17 cellular contexts compared by ENCODE assay signal in the genomic region with DNA sequence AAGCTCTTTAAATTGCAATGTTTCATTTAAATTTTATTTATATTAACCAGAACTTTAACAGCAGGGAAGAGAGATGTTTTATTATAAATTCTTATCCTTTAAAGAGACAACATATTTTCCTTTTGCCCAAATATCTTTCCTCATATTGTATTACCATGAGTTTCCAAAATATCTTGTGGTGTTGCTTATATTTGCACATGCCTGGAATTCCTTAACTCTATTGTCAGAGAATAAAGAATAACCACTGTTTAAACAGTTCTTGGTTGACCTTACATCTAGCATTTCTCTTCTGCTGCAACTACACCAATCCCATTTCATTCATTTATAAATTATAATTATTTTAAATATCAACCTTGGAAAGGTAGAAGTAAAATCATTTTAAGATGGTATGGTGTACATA.
DNase-seq lines count a peak whose midpoint lies in the region; ATAC-seq and TF ChIP-seq lines count a peak whose summit lies in the region.
"Had no signal": no experiment of that assay in that cellular context is flagged by ENCODE, and none has a peak within 500 bp of the region (broad histone marks: within the 10 kb centered on the region; RNA-seq: fewer than 3 reads in every experiment).

No MANE protein-coding gene starts in this region.

- no peaks in the 10 kb centered on the region for H3K4me1 ChIP-seq in Karpas-422 (ENCODE audit: low read length)
- H3K4me1 ChIP-seq: colonic mucosa, gastroesophageal sphincter, transverse colon had no signal

- intact Hi-C loops in activated T-helper 1 cell treated with anti-CD3 and anti-CD28 coated beads, Interleukin-12 subunit alpha, Interleukin-12 subunit beta, Interleukin-2, Interleukin-4 antibody, amounts not matched to agents 30 ng/mL and 10 ng/mL and 1 ng/mL, durations not matched to agents 14 hours and 24 hours and 36 hours (cut with micrococcal nuclease), result no loop called here

- no peaks in the 10 kb centered on the region for H3K36me3 Mint-ChIP-seq in activated CD8-positive, alpha-beta T cell treated with anti-CD3 and anti-CD28 coated beads, Interleukin-2, amount 10 ng/mL, durations not matched to agents 7 days and 5 days (ENCODE audit: low read depth)
- H3K36me3 Mint-ChIP-seq in activated T-helper 1 cell treated with anti-CD3 and anti-CD28 coated beads, Interleukin-12 subunit alpha, Interleukin-12 subunit beta, Interleukin-2, Interleukin-4 antibody, amounts not matched to agents 30 ng/mL and 10 ng/mL and 1 ng/mL, durations not matched to agents 14 hours and 24 hours and 36 hours (ENCODE audit: low read depth), result no peaks in the 10 kb centered on the region
- H3K36me3 Mint-ChIP-seq: activated CD8-positive, alpha-beta memory T cell treated with anti-CD3 and anti-CD28 coated beads, Interleukin-2, amount 10 ng/mL, durations not matched to agents 7 days and 5 days; activated naive CD4-positive, alpha-beta T cell treated with anti-CD3 and anti-CD28 coated beads, Interleukin-2, amount 50 U/mL, for 24 hours had no signal

- H3K4me1 Mint-ChIP-seq in activated CD8-positive, alpha-beta T cell treated with anti-CD3 and anti-CD28 coated beads, Interleukin-2, amount 10 ng/mL, durations not matched to agents 7 days and 5 days (ENCODE audit: low read depth), result no peaks in the 10 kb centered on the region
- no peaks in the 10 kb centered on the region for H3K4me1 Mint-ChIP-seq in activated T-helper 1 cell treated with anti-CD3 and anti-CD28 coated beads, Interleukin-12 subunit alpha, Interleukin-12 subunit beta, Interleukin-2, Interleukin-4 antibody, amounts not matched to agents 30 ng/mL and 10 ng/mL and 1 ng/mL, durations not matched to agents 14 hours and 24 hours and 36 hours (ENCODE audit: low read depth)
- H3K4me1 Mint-ChIP-seq: activated CD8-positive, alpha-beta memory T cell treated with anti-CD3 and anti-CD28 coated beads, Interleukin-2, amount 10 ng/mL, durations not matched to agents 7 days and 5 days; activated naive CD4-positive, alpha-beta T cell treated with anti-CD3 and anti-CD28 coated beads, Interleukin-2, amount 50 U/mL, for 24 hours had no signal

- no peaks in the 10 kb centered on the region for H3K79me2 ChIP-seq in Karpas-422 (ENCODE audit: low read length)

- no peaks in the 10 kb centered on the region for H3K9me3 ChIP-seq in AG04450 (ENCODE audit: control insufficient read depth, insufficient read depth, low read length)
- H3K9me3 ChIP-seq in Karpas-422 (ENCODE audit: low read length), result no peaks in the 10 kb centered on the region
- H3K9me3 ChIP-seq: colonic mucosa, gastroesophageal sphincter, transverse colon had no signal

- no peak overlapping the region for H3K4me2 ChIP-seq in Karpas-422 (ENCODE audit: low read depth, low read length, poor library complexity, severe bottlenecking)

- no peaks in the 10 kb centered on the region for H4K20me1 ChIP-seq in Karpas-422 (ENCODE audit: insufficient read depth, low read depth, low read length)

- H3K27me3 ChIP-seq in AG04450 (ENCODE audit: control insufficient read depth, insufficient read depth, low read length) (no peaks in the 10 kb centered on the region), Karpas-422 (ENCODE audit: low read length) (no peaks in the 10 kb centered on the region)
- H3K27me3 ChIP-seq: colonic mucosa, gastroesophageal sphincter, transverse colon had no signal

- no peak for ATAC-seq in activated CD8-positive, alpha-beta T cell treated with anti-CD3 and anti-CD28 coated beads, Interleukin-2, amount 10 ng/mL, durations not matched to agents 7 days and 5 days
- ATAC-seq: activated CD8-positive, alpha-beta memory T cell treated with anti-CD3 and anti-CD28 coated beads, Interleukin-2, amount 10 ng/mL, durations not matched to agents 7 days and 5 days; gastroesophageal sphincter had no signal

- no peak overlapping the region for H3K4me3 ChIP-seq in AG04450 (ENCODE audit: low read depth, low read length)
- no peak overlapping the region for H3K4me3 ChIP-seq in Karpas-422 (ENCODE audit: low read length)
- H3K4me3 ChIP-seq: colonic mucosa, gastroesophageal sphincter, transverse colon had no signal

- no peaks in the 10 kb centered on the region for H3K27me3 Mint-ChIP-seq in activated CD8-positive, alpha-beta T cell treated with anti-CD3 and anti-CD28 coated beads, Interleukin-2, amount 10 ng/mL, durations not matched to agents 7 days and 5 days (ENCODE audit: low read depth)
- H3K27me3 Mint-ChIP-seq in activated T-helper 1 cell treated with anti-CD3 and anti-CD28 coated beads, Interleukin-12 subunit alpha, Interleukin-12 subunit beta, Interleukin-2, Interleukin-4 antibody, amounts not matched to agents 30 ng/mL and 10 ng/mL and 1 ng/mL, durations not matched to agents 14 hours and 24 hours and 36 hours (ENCODE audit: insufficient read depth), result no peaks in the 10 kb centered on the region
- H3K27me3 Mint-ChIP-seq: activated CD8-positive, alpha-beta memory T cell treated with anti-CD3 and anti-CD28 coated beads, Interleukin-2, amount 10 ng/mL, durations not matched to agents 7 days and 5 days; activated naive CD4-positive, alpha-beta T cell treated with anti-CD3 and anti-CD28 coated beads, Interleukin-2, amount 50 U/mL, for 24 hours had no signal

- H3K27ac ChIP-seq in AG04450 (ENCODE audit: low read depth, low read length) (no peak overlapping the region), Karpas-422 (ENCODE audit: low read length) (no peak overlapping the region)
- H3K27ac ChIP-seq: colonic mucosa, gastroesophageal sphincter, transverse colon, WERI-Rb-1 had no signal

- CTCF ChIA-PET in AG04450 (lab: Charles Lee), result interaction anchor here (1.0 kb wide), 1 partner anchor 73 kb away, joined by 3 read pairs; no protein-coding TSS in a partner anchor
- CTCF ChIA-PET in activated CD8-positive, alpha-beta T cell treated with anti-CD3 and anti-CD28 coated beads, Interleukin-2, amount 10 ng/mL, durations not matched to agents 7 days and 5 days (lab: Charles Lee), result no interaction called here

- H3K4me3 Mint-ChIP-seq in activated CD8-positive, alpha-beta T cell treated with anti-CD3 and anti-CD28 coated beads, Interleukin-2, amount 10 ng/mL, durations not matched to agents 7 days and 5 days, result no peak overlapping the region
- no peak overlapping the region for H3K4me3 Mint-ChIP-seq in activated T-helper 1 cell treated with anti-CD3 and anti-CD28 coated beads, Interleukin-12 subunit alpha, Interleukin-12 subunit beta, Interleukin-2, Interleukin-4 antibody, amounts not matched to agents 30 ng/mL and 10 ng/mL and 1 ng/mL, durations not matched to agents 14 hours and 24 hours and 36 hours
- H3K4me3 Mint-ChIP-seq: activated CD8-positive, alpha-beta memory T cell treated with anti-CD3 and anti-CD28 coated beads, Interleukin-2, amount 10 ng/mL, durations not matched to agents 7 days and 5 days; activated naive CD4-positive, alpha-beta T cell treated with anti-CD3 and anti-CD28 coated beads, Interleukin-2, amount 50 U/mL, for 24 hours had no signal

- H3K9ac ChIP-seq in Karpas-422 (ENCODE audit: low read length), result no peak overlapping the region

- no peaks in the 10 kb centered on the region for H3K9me3 Mint-ChIP-seq in activated CD8-positive, alpha-beta T cell treated with anti-CD3 and anti-CD28 coated beads, Interleukin-2, amount 10 ng/mL, durations not matched to agents 7 days and 5 days (ENCODE audit: insufficient read depth)
- peaks cover 3% of the 10 kb centered on the region for H3K9me3 Mint-ChIP-seq in activated T-helper 1 cell treated with anti-CD3 and anti-CD28 coated beads, Interleukin-12 subunit alpha, Interleukin-12 subunit beta, Interleukin-2, Interleukin-4 antibody, amounts not matched to agents 30 ng/mL and 10 ng/mL and 1 ng/mL, durations not matched to agents 14 hours and 24 hours and 36 hours
- H3K9me3 Mint-ChIP-seq: activated naive CD4-positive, alpha-beta T cell treated with anti-CD3 and anti-CD28 coated beads, Interleukin-2, amount 50 U/mL, for 24 hours had no signal

- TF ChIP-seq CTCF in AG04450 (IDR thresholded peaks at IDR 0.05; ENCODE audit: low read depth, low read length), result no peak

- H3K27ac Mint-ChIP-seq in activated CD8-positive, alpha-beta T cell treated with anti-CD3 and anti-CD28 coated beads, Interleukin-2, amount 10 ng/mL, durations not matched to agents 7 days and 5 days, result no peak overlapping the region
- no peak overlapping the region for H3K27ac Mint-ChIP-seq in activated T-helper 1 cell treated with anti-CD3 and anti-CD28 coated beads, Interleukin-12 subunit alpha, Interleukin-12 subunit beta, Interleukin-2, Interleukin-4 antibody, amounts not matched to agents 30 ng/mL and 10 ng/mL and 1 ng/mL, durations not matched to agents 14 hours and 24 hours and 36 hours
- H3K27ac Mint-ChIP-seq: activated CD8-positive, alpha-beta memory T cell treated with anti-CD3 and anti-CD28 coated beads, Interleukin-2, amount 10 ng/mL, durations not matched to agents 7 days and 5 days; activated naive CD4-positive, alpha-beta T cell treated with anti-CD3 and anti-CD28 coated beads, Interleukin-2, amount 50 U/mL, for 24 hours had no signal

- H3K36me3 ChIP-seq in Karpas-422 (ENCODE audit: insufficient read depth, low read length), result no peaks in the 10 kb centered on the region
- H3K36me3 ChIP-seq: colonic mucosa, gastroesophageal sphincter, transverse colon, WERI-Rb-1 had no signal

- H2AFZ ChIP-seq in Karpas-422 (ENCODE audit: low read length), result no peak overlapping the region

- peak; percentile 20 for DNase-seq in AG04450 (ENCODE audit: low read depth, low spot score)
- DNase-seq in HS-5 (ENCODE audit: low read depth), result peak; percentile 22
- DNase-seq in astrocyte of the hippocampus (ENCODE audit: low read depth, low spot score), result peak; percentile 54
- DNase-seq in kidney glomerular epithelial cell (lab: John Stamatoyannopoulos, UW), result peak; percentile 67
- no peak for DNase-seq in activated CD8-positive, alpha-beta T cell treated with anti-CD3 and anti-CD28 coated beads, Interleukin-2, amount 10 ng/mL, durations not matched to agents 7 days and 5 days
- DNase-seq in activated T-helper 1 cell treated with anti-CD3 and anti-CD28 coated beads, Interleukin-12 subunit alpha, Interleukin-12 subunit beta, Interleukin-2, Interleukin-4 antibody, amounts not matched to agents 30 ng/mL and 10 ng/mL and 1 ng/mL, durations not matched to agents 14 hours and 24 hours and 36 hours (ENCODE audit: low spot score), result no peak
- no peak for DNase-seq in Karpas-422
- DNase-seq in KG1 (lab: John Stamatoyannopoulos, UW), result no peak
- DNase-seq: activated CD8-positive, alpha-beta memory T cell treated with anti-CD3 and anti-CD28 coated beads, Interleukin-2, amount 10 ng/mL, durations not matched to agents 7 days and 5 days; colonic mucosa; islet precursor cell; MV-4-11; NCI-H2227 treated with DMSO at 0.1 percent for 48 hours; transverse colon; WERI-Rb-1 had no signal

- POLR2A ChIA-PET in AG04450 (lab: Yijun Ruan, JAX), result interaction anchor here (1.0 to 1.9 kb wide), 3 partner anchors 27 to 66 kb away, joined by 3 to 7 read pairs (median 3); no protein-coding TSS in a partner anchor
- POLR2A ChIA-PET in activated CD8-positive, alpha-beta T cell treated with anti-CD3 and anti-CD28 coated beads, Interleukin-2, amount 10 ng/mL, durations not matched to agents 7 days and 5 days (lab: Charles Lee), result no interaction called here

- H3K9me2 ChIP-seq in Karpas-422 (replicated peaks; ENCODE audit: insufficient read depth, low read length), result no peaks in the 10 kb centered on the region; the same call in 1 of the 2 replicates

Comparison
In these comparisons a context has a peak if more than half of its experiments do, and no peak if none do; other contexts are left out.
1. DNase-seq: peak in AG04450 (single experiment), HS-5 (single experiment), astrocyte of the hippocampus (single experiment) and kidney glomerular epithelial cell (single experiment); none in activated CD8-positive, alpha-beta T cell treated with anti-CD3 and anti-CD28 coated beads, Interleukin-2, amount 10 ng/mL, durations not matched to agents 7 days and 5 days (single experiment), activated T-helper 1 cell treated with anti-CD3 and anti-CD28 coated beads, Interleukin-12 subunit alpha, Interleukin-12 subunit beta, Interleukin-2, Interleukin-4 antibody, amounts not matched to agents 30 ng/mL and 10 ng/mL and 1 ng/mL, durations not matched to agents 14 hours and 24 hours and 36 hours (single experiment), Karpas-422 (single experiment) and KG1 (single experiment).